19 cellular contexts compared by ENCODE assay signal in genomic region chr12:101680240-101680639, GRCh38. TPM values are rescaled to one million over a fixed set of nuclear protein-coding genes. Genes with fewer than 3 reads are reported as not detected.
DNase-seq lines count a peak whose midpoint lies in the region; ATAC-seq, FAIRE-seq and TF ChIP-seq lines count a peak whose summit lies in the region.
"Had no signal": no experiment of that assay in that cellular context is flagged by ENCODE, and none has a peak within 500 bp of the region (broad histone marks: within the 10 kb centered on the region; RNA-seq: fewer than 3 reads in every experiment).

No MANE protein-coding gene starts in this region.

- peaks cover 7% of the 10 kb centered on the region for H3K4me1 Mint-ChIP-seq in WTC11
- H3K4me1 Mint-ChIP-seq: CD4-positive, CD25-positive, alpha-beta regulatory T cell had no signal

- H3K27me3 ChIP-seq in left ventricle myocardium inferior (ENCODE audit: low read depth) (no peaks in the 10 kb centered on the region), psoas muscle (ENCODE audit: insufficient read depth in 3 of 3, low read length in 2 of 3) (no peaks in the 10 kb centered on the region)
- H3K27me3 ChIP-seq: BLaER1 treated with 17β-estradiol and CSF1 and Interleukin-3, amounts not matched to agents 10 nM and 100 nM had no signal

- no peaks in the 10 kb centered on the region for H3K36me3 Mint-ChIP-seq in WTC11
- H3K36me3 Mint-ChIP-seq: CD4-positive, CD25-positive, alpha-beta regulatory T cell had no signal

- POLR2A ChIA-PET in WTC11 (lab: Charles Lee): no interaction called here

- H3K9me3 ChIP-seq in left ventricle myocardium inferior (replicated peaks) (no peaks in the 10 kb centered on the region), psoas muscle (no peaks in the 10 kb centered on the region)
- H3K9me3 ChIP-seq: BLaER1 treated with 17β-estradiol and CSF1 and Interleukin-3, amounts not matched to agents 10 nM and 100 nM had no signal

- H3K27ac ChIP-seq in cingulate gyrus (ENCODE audit: low read depth, low read length) (peak overlapping the region; percentile 55), left ventricle myocardium inferior (replicated peaks) (peak overlapping the region; percentile 77), psoas muscle (no peak overlapping the region)
- H3K27ac ChIP-seq: BLaER1 treated with 17β-estradiol and CSF1 and Interleukin-3, amounts not matched to agents 10 nM and 100 nM had no signal

- no peak for DNase-seq in GM19239 (ENCODE audit: insufficient read length, low spot score)
- no peak for DNase-seq in left ventricle myocardium inferior
- no peak for DNase-seq in psoas muscle
- DNase-seq in WTC11 (ENCODE audit: low spot score): no peak
- DNase-seq in AG20443 (ENCODE audit: low spot score): no peak
- DNase-seq in effector CD4-positive, alpha-beta T cell: no peak
- DNase-seq: 8988T; Calu3; CD4-positive, CD25-positive, alpha-beta regulatory T cell; DMS 273 treated with DMSO at 0.1 percent for 48 hours; DMS79; H7 had no signal

- WGBS in psoas muscle, 3 donors: 33 to 58% (median 39%) methylated on average over 3 of the region's 3 CpGs

- no peak overlapping the region for H3K27ac Mint-ChIP-seq in WTC11
- H3K27ac Mint-ChIP-seq: CD4-positive, CD25-positive, alpha-beta regulatory T cell; GM23338 had no signal

- H3K4me3 ChIP-seq in left ventricle myocardium inferior: peak overlapping the region; percentile 17
- H3K4me3 ChIP-seq in psoas muscle: no peak overlapping the region
- H3K4me3 ChIP-seq: BLaER1 treated with 17β-estradiol and CSF1 and Interleukin-3, amounts not matched to agents 10 nM and 100 nM; GM12878; GM23338 had no signal

- TF ChIP-seq CTCF in left ventricle myocardium inferior (IDR thresholded peaks at IDR 0.05; ENCODE audit: borderline replicate concordance) (no peak), psoas muscle (IDR thresholded peaks at IDR 0.05) (no peak), WTC11 (IDR thresholded peaks at IDR 0.05) (no peak)

- CTCF ChIA-PET in WTC11 (lab: Charles Lee): no interaction called here

- H3K36me3 ChIP-seq in left ventricle myocardium inferior: no peaks in the 10 kb centered on the region
- H3K36me3 ChIP-seq in psoas muscle (ENCODE audit: insufficient read depth in 1 of 2, low read depth in 1 of 2): peaks cover 0 to 97% of the 10 kb centered on the region in 2 donors
- H3K36me3 ChIP-seq: BLaER1 treated with 17β-estradiol and CSF1 and Interleukin-3, amounts not matched to agents 10 nM and 100 nM had no signal

- H3K27me3 Mint-ChIP-seq in WTC11 (ENCODE audit: low read depth): no peaks in the 10 kb centered on the region

- ATAC-seq in psoas muscle (peak in 3 of 4 donors; percentile 33 to 60 (median 51)), WTC11 (no peak)
- ATAC-seq: GM12878, GM23338 had no signal

- peak; percentile 61 for FAIRE-seq in GM19239 (lab: Jason Lieb, UNC)
- FAIRE-seq: GM12878, GM18507 had no signal

- H3K4me3 Mint-ChIP-seq in WTC11: no peak overlapping the region
- H3K4me3 Mint-ChIP-seq: CD4-positive, CD25-positive, alpha-beta regulatory T cell; GM23338 had no signal

- H3K4me1 ChIP-seq in left ventricle myocardium inferior (peaks cover 16% of the 10 kb centered on the region), psoas muscle (peaks cover 16% of the 10 kb centered on the region)
- H3K4me1 ChIP-seq: BLaER1 treated with 17β-estradiol and CSF1 and Interleukin-3, amounts not matched to agents 10 nM and 100 nM had no signal

- no peaks in the 10 kb centered on the region for H3K9me3 Mint-ChIP-seq in WTC11
- H3K9me3 Mint-ChIP-seq: GM23338 had no signal

- intact Hi-C loops in left ventricle myocardium inferior (cut with micrococcal nuclease) (no loop called here), psoas muscle (cut with DNase I) (no loop called here)

TF ChIP-seq in WTC11, 78 proteins besides CTCF, POLR2A, EP300 and RAD21:
- TF ChIP-seq CBFB (CRISPR knock-in tag; IDR thresholded peaks at IDR 0.05; ENCODE audit: low read depth) (no peak), GABPB1 (CRISPR knock-in tag; IDR thresholded peaks at IDR 0.05) (no peak), GTF2I (CRISPR knock-in tag; conservative IDR thresholded peaks at IDR 0.05) (no peak), ZNF232 (CRISPR knock-in tag; IDR thresholded peaks at IDR 0.05) (no peak), GRHL2 (CRISPR knock-in tag; IDR thresholded peaks at IDR 0.05; ENCODE audit: insufficient replicate concordance, severe bottlenecking) (no peak), ZNF281 (CRISPR knock-in tag; IDR thresholded peaks at IDR 0.05) (no peak), SMAD4 (CRISPR knock-in tag; IDR thresholded peaks at IDR 0.05) (no peak), ZNF121 (CRISPR knock-in tag; IDR thresholded peaks at IDR 0.05) (no peak), E2F1 (CRISPR knock-in tag; IDR thresholded peaks at IDR 0.05) (no peak), ETV6 (CRISPR knock-in tag; IDR thresholded peaks at IDR 0.05) (no peak), ZNF138 (CRISPR knock-in tag; conservative IDR thresholded peaks at IDR 0.05) (no peak), NFATC4 (CRISPR knock-in tag; IDR thresholded peaks at IDR 0.05) (no peak), TEAD4 (CRISPR knock-in tag; IDR thresholded peaks at IDR 0.05) (no peak), HMGXB4 (CRISPR knock-in tag; IDR thresholded peaks at IDR 0.05) (no peak), ZNF396 (CRISPR knock-in tag; IDR thresholded peaks at IDR 0.05; ENCODE audit: borderline replicate concordance) (no peak), ZNF425 (CRISPR knock-in tag; conservative IDR thresholded peaks at IDR 0.05) (no peak)

RNA-seq across cellular contexts. Expression of gene CHPT1, which starts 17.2 kb away (rescaled TPM):
- total RNA-seq in left ventricle myocardium inferior: 132 TPM
- 10 to 100 TPM; 17.9 to 31.3 (median 20.7) TPM for total RNA-seq in psoas muscle
- 10 to 100 TPM; 20.7 to 38.9 (median 29.8) TPM for polyA plus RNA-seq in psoas muscle
- total RNA-seq in WTC11 (2021): 17.6 to 19.8 TPM (median 19.1 TPM) in 3 replicates

RNA-seq across cellular contexts. Expression of gene SYCP3, which starts 59.0 kb away (rescaled TPM):
- not detected for total RNA-seq in left ventricle myocardium inferior
- under 1 TPM in 1 of 4 donors, not detected in 3; 0.28 TPM for total RNA-seq in psoas muscle
- under 1 TPM in 2 of 3 donors, not detected in 1; 0.04 to 0.23 TPM for polyA plus RNA-seq in psoas muscle
- 0.15 TPM in 1 of 3 replicates, not detected in the others for total RNA-seq in WTC11 (2021)
- total RNA-seq: G401, H7, HT1080 had no signal
